26 cellular contexts compared by ENCODE assay signal in genomic region chr14:69605761-69606160, GRCh38. TPM values are rescaled to one million over a fixed set of nuclear protein-coding genes. Genes with fewer than 3 reads are reported as not detected.
DNase-seq lines count a peak whose midpoint lies in the region; ATAC-seq, FAIRE-seq and TF ChIP-seq lines count a peak whose summit lies in the region.
"Had no signal": no experiment of that assay in that cellular context is flagged by ENCODE, and none has a peak within 500 bp of the region (broad histone marks: within the 10 kb centered on the region; RNA-seq: fewer than 3 reads in every experiment).

No MANE protein-coding gene starts in this region.

- intact Hi-C loops in GM12878 (cut with micrococcal nuclease; ENCODE audit: unreplicated experiment), result no loop called here
- intact Hi-C loops in right lobe of liver (cut with DNase I), result no loop called here
- intact Hi-C loops in upper lobe of right lung (cut with DNase I), result no loop called here

- H3K4me2 ChIP-seq in GM12878 (ENCODE audit: control insufficient read depth, insufficient read depth), result no peak overlapping the region

- no TSS peak for BruUV-seq in GM12878 (replicated peaks; lab: Mats Ljungman, UMichigan)

- H3K4me1 Mint-ChIP-seq in activated naive CD4-positive, alpha-beta T cell treated with anti-CD3 and anti-CD28 coated beads, Interleukin-2, amount 10 ng/mL, durations not matched to agents 7 days and 5 days, result peaks cover 23% of the 10 kb centered on the region

- RAD21 ChIA-PET in GM12878 (lab: Charles Lee; ENCODE audit: unreplicated experiment), result interaction anchor here (0.7 to 3.7 kb wide), 16 partner anchors 11 to 125 kb away, joined by 3 to 38 read pairs (median 8); no protein-coding TSS in a partner anchor

- no peaks in the 10 kb centered on the region for H3K36me3 Mint-ChIP-seq in activated naive CD4-positive, alpha-beta T cell treated with anti-CD3 and anti-CD28 coated beads, Interleukin-2, amount 10 ng/mL, durations not matched to agents 7 days and 5 days
- H3K36me3 Mint-ChIP-seq: stimulated activated memory B cell treated with anti-CD40 and anti-IgM and Interleukin-4, amounts not matched to agents 10 μg/mL and 1 μg/mL and 100 μg/mL, for 72 hours had no signal

- H4K20me1 ChIP-seq in GM12878 (ENCODE audit: control insufficient read depth, insufficient read depth), result no peaks in the 10 kb centered on the region

- no peak for DNase-seq in activated naive CD4-positive, alpha-beta T cell treated with anti-CD3 and anti-CD28 coated beads, Interleukin-2, amount 10 ng/mL, durations not matched to agents 7 days and 5 days
- DNase-seq in activated naive CD4-positive, alpha-beta T cell (lab: John Stamatoyannopoulos, UW), result no peak
- no peak for DNase-seq in GM12878 (ENCODE audit: low read depth, low spot score)
- DNase-seq in right lobe of liver, result no peak
- DNase-seq in upper lobe of right lung, result no peak
- DNase-seq in LoVo (ENCODE audit: low spot score), result no peak
- no peak for DNase-seq in activated CD8-positive, alpha-beta memory T cell treated with anti-CD3 and anti-CD28 coated beads for 24 hours
- DNase-seq: activated CD4-positive, alpha-beta T cell treated with anti-CD3 and anti-CD28 coated beads for 4 hours; caudate nucleus; DMS153; KG1; kidney glomerular epithelial cell; midbrain; NCI-H1048; NCI-H2081; NCI-H524 had no signal

- H3K27me3 ChIP-seq in GM12878 (replicated peaks in 1 of 2; ENCODE audit: control insufficient read depth in 2 of 2, insufficient read depth in 2 of 2, low read length in 1 of 2) (no peaks in the 10 kb centered on the region), right lobe of liver (no peaks in the 10 kb centered on the region), upper lobe of right lung (no peaks in the 10 kb centered on the region)
- H3K27me3 ChIP-seq: gastroesophageal sphincter, right atrium auricular region, tibial nerve had no signal

- in situ Hi-C loops in GM12878 (cut with MboI), result loop anchor here (5.0 kb wide), 1 partner anchor 122 kb away; no protein-coding TSS in a partner anchor

- TF ChIP-seq CTCF in GM12878 (IDR thresholded peaks at IDR 0.05 in 2 of 3, conservative IDR thresholded peaks at IDR 0.05 in 1 of 3; ENCODE audit: control insufficient read depth in 2 of 3, extremely low read depth in 1 of 3, insufficient read depth in 1 of 3, low read depth in 3 of 3, low read length in 3 of 3) (no peak), right lobe of liver (IDR thresholded peaks at IDR 0.05) (no peak), upper lobe of right lung (IDR thresholded peaks at IDR 0.05) (no peak)

- H3K27ac Mint-ChIP-seq in activated naive CD4-positive, alpha-beta T cell treated with anti-CD3 and anti-CD28 coated beads, Interleukin-2, amount 10 ng/mL, durations not matched to agents 7 days and 5 days, result peak overlapping the region; percentile 26
- H3K27ac Mint-ChIP-seq: activated T-helper 2 cell treated with anti-CD3 and anti-CD28 coated beads, Interferon-gamma antibody, Interleukin-2, Interleukin-4, amounts not matched to agents 10 μg/mL and 5 μg/mL and 100 μg/mL, durations not matched to agents 14 hours and 24 hours and 36 hours; stimulated activated memory B cell treated with anti-CD40 and anti-IgM and Interleukin-4, amounts not matched to agents 10 μg/mL and 1 μg/mL and 100 μg/mL, for 72 hours had no signal

- no peaks in the 10 kb centered on the region for H3K27me3 Mint-ChIP-seq in activated naive CD4-positive, alpha-beta T cell treated with anti-CD3 and anti-CD28 coated beads, Interleukin-2, amount 10 ng/mL, durations not matched to agents 7 days and 5 days
- H3K27me3 Mint-ChIP-seq: stimulated activated memory B cell treated with anti-CD40 and anti-IgM and Interleukin-4, amounts not matched to agents 10 μg/mL and 1 μg/mL and 100 μg/mL, for 72 hours had no signal

- H3K9me3 ChIP-seq in GM12878 (replicated peaks; ENCODE audit: control insufficient read depth, insufficient read depth, low read length), result no peaks in the 10 kb centered on the region
- H3K9me3 ChIP-seq in right lobe of liver, result no peaks in the 10 kb centered on the region
- no peaks in the 10 kb centered on the region for H3K9me3 ChIP-seq in upper lobe of right lung
- H3K9me3 ChIP-seq: gastroesophageal sphincter, right atrium auricular region, tibial nerve had no signal

- SMC1A ChIA-PET in GM12878 (lab: Charles Lee; ENCODE audit: uncharacterized antibody, unreplicated experiment), result interaction anchor here (0.7 to 7.4 kb wide), 20 partner anchors 11 to 186 kb away, joined by 3 to 85 read pairs (median 6); partner anchors contain the start of gene SRSF5

- H3K4me3 ChIP-seq in GM12878 (no peak overlapping the region), right lobe of liver (no peak overlapping the region), upper lobe of right lung (no peak overlapping the region)
- H3K4me3 ChIP-seq: gastroesophageal sphincter, right atrium auricular region, tibial nerve had no signal

- H3K27ac ChIP-seq in GM12878 (ENCODE audit: control insufficient read depth, insufficient read depth), result no peak overlapping the region
- H3K27ac ChIP-seq in right lobe of liver, result peak overlapping the region in 2 of 3 donors; percentile 63 to 75
- no peak overlapping the region for H3K27ac ChIP-seq in upper lobe of right lung
- H3K27ac ChIP-seq: gastroesophageal sphincter, right atrium auricular region, tibial nerve had no signal

- TF ChIP-seq POLR2A in GM12878 (IDR thresholded peaks at IDR 0.05; ENCODE audit: low read depth, low read length) (no peak), right lobe of liver (IDR thresholded peaks at IDR 0.05) (no peak)

- H3K79me2 ChIP-seq in GM12878 (ENCODE audit: control insufficient read depth, insufficient read depth, low read length), result peaks cover 3% of the 10 kb centered on the region

- TF ChIP-seq RAD21 in GM12878 (IDR thresholded peaks at IDR 0.05; ENCODE audit: insufficient read depth, low read depth, low read length), result no peak

- H3K36me3 ChIP-seq in GM12878 (ENCODE audit: control insufficient read depth in 2 of 2, insufficient read depth in 2 of 2, low read length in 1 of 2) (no peaks in the 10 kb centered on the region), right lobe of liver (no peaks in the 10 kb centered on the region), upper lobe of right lung (no peaks in the 10 kb centered on the region)
- H3K36me3 ChIP-seq: gastroesophageal sphincter, right atrium auricular region, tibial nerve had no signal

- no peak for TF ChIP-seq EP300 in GM12878 (IDR thresholded peaks at IDR 0.05; ENCODE audit: borderline replicate concordance in 1 of 2, control insufficient read depth in 1 of 2, low read depth in 2 of 2, low read length in 2 of 2)

- H3K4me3 Mint-ChIP-seq in activated naive CD4-positive, alpha-beta T cell treated with anti-CD3 and anti-CD28 coated beads, Interleukin-2, amount 10 ng/mL, durations not matched to agents 7 days and 5 days, result no peak overlapping the region
- H3K4me3 Mint-ChIP-seq: stimulated activated memory B cell treated with anti-CD40 and anti-IgM and Interleukin-4, amounts not matched to agents 10 μg/mL and 1 μg/mL and 100 μg/mL, for 72 hours had no signal

- H3K4me1 ChIP-seq in GM12878 (ENCODE audit: control insufficient read depth, insufficient read depth, low read length) (peaks cover 9% of the 10 kb centered on the region), right lobe of liver (peaks cover 0 to 21% (median 12%) of the 10 kb centered on the region in 4 donors), upper lobe of right lung (peaks cover 11% of the 10 kb centered on the region)

- no peaks in the 10 kb centered on the region for H3K9me3 Mint-ChIP-seq in activated naive CD4-positive, alpha-beta T cell treated with anti-CD3 and anti-CD28 coated beads, Interleukin-2, amount 10 ng/mL, durations not matched to agents 7 days and 5 days
- H3K9me3 Mint-ChIP-seq: activated T-helper 2 cell treated with anti-CD3 and anti-CD28 coated beads, Interferon-gamma antibody, Interleukin-2, Interleukin-4, amounts not matched to agents 10 μg/mL and 5 μg/mL and 100 μg/mL, durations not matched to agents 14 hours and 24 hours and 36 hours; stimulated activated memory B cell treated with anti-CD40 and anti-IgM and Interleukin-4, amounts not matched to agents 10 μg/mL and 1 μg/mL and 100 μg/mL, for 72 hours had no signal

- ATAC-seq in GM12878 (peak; percentile 41), right lobe of liver (peak; percentile 2 to 13 (median 11)), upper lobe of right lung (peak; percentile 80), GM21447 (IDR thresholded peaks at IDR 0.05; ENCODE audit: unreplicated experiment) (no peak)
- ATAC-seq: esophagus mucosa; gastroesophageal sphincter; stimulated activated memory B cell treated with anti-CD40 and anti-IgM and Interleukin-4, amounts not matched to agents 10 μg/mL and 1 μg/mL and 100 μg/mL, for 72 hours had no signal

- no peak overlapping the region for H3K9ac ChIP-seq in GM12878 (ENCODE audit: control insufficient read depth, insufficient read depth, low read length)

- no peak overlapping the region for H2AFZ ChIP-seq in GM12878 (ENCODE audit: control insufficient read depth, low read depth, low read length)

- CTCF ChIA-PET in activated naive CD4-positive, alpha-beta T cell treated with anti-CD3 and anti-CD28 coated beads, Interleukin-2, amount 10 ng/mL, durations not matched to agents 7 days and 5 days (lab: Charles Lee), result interaction anchor here (0.8 to 8.8 kb wide), 13 partner anchors 11 to 212 kb away, joined by 3 to 94 read pairs (median 4); no protein-coding TSS in a partner anchor
- CTCF ChIA-PET in GM12878 (lab: Yijun Ruan, JAX), result interaction anchor here (1.1 to 5.4 kb wide), 17 partner anchors 8 to 212 kb away, joined by 3 to 90 read pairs (median 6); no protein-coding TSS in a partner anchor

- FAIRE-seq in GM12878 (lab: Jason Lieb, UNC), result no peak
- FAIRE-seq: A204.1, GM12892 had no signal

- POLR2A ChIA-PET in GM12878 (lab: Charles Lee), result interaction anchor here (0.7 to 1.3 kb wide), 4 partner anchors 19 to 114 kb away, joined by 3 to 5 read pairs (median 3); no protein-coding TSS in a partner anchor

RNA-seq across cellular contexts. Expression of gene SUSD6, which starts 5.6 kb away (rescaled TPM):
- total RNA-seq in GM12878 (2013; cell fraction: nucleolus; rRNA removed), result 59.8 and 61.3 TPM in 2 replicates
- total RNA-seq in GM12878 (2014; rRNA removed) (6.9 and 8.3 TPM in 2 replicates), GM12878 (2014; rRNA removed; fragmentation: Illumina TruSeq; extraction: Trizol) (11.0 and 11.1 TPM in 2 replicates), GM12878 (2021) (39.8 and 40.1 TPM in 2 replicates), right lobe of liver (10 to 100 TPM in 5 of 6 experiments, 1 to 10 TPM in 1; 9.6 to 17.4 (median 12.5) TPM), upper lobe of right lung (87.5 TPM)
- polyA plus RNA-seq in GM12878 (2011; ENCODE audit: low read depth), result 18.4 TPM
- polyA plus RNA-seq in GM12878 (2011; rRNA removed) (11.3 and 16.7 TPM in 2 replicates), GM12878 (2014; fragmentation: Illumina TruSeq; extraction: Trizol) (19.4 and 23.7 TPM in 2 replicates), GM12878 (2014; fragmentation: Nextera tagmentation; extraction: Ambion mirVana) (1 to 10 TPM; 6.6 to 9.4 TPM), GM12878 (2014; rRNA removed) (25.8 and 31.1 TPM in 2 replicates), GM12878 (2016; fragmentation: Nextera tagmentation; extraction: Ambion mirVana) (10 to 100 TPM; 27.1 to 33.7 TPM)
- polyA plus RNA-seq in GM12878 (2011; cell fraction: cytosol; rRNA removed), result 13.8 and 14.1 TPM in 2 replicates
- 38.9 and 46.9 TPM in 2 replicates for polyA plus RNA-seq in GM12878 (2011; cell fraction: nucleus; rRNA removed)
- 23.6 and 27.7 TPM in 2 replicates for polyA plus RNA-seq in GM12878 (2012)
- 17.6 and 19.5 TPM in 2 replicates for polyA minus RNA-seq in GM12878 (2011; rRNA and poly(A)+ RNA removed)
- 5.1 and 5.6 TPM in 2 replicates for polyA minus RNA-seq in GM12878 (2011; cell fraction: cytosol; rRNA and poly(A)+ RNA removed)
- polyA minus RNA-seq in GM12878 (2011; cell fraction: nucleus; rRNA and poly(A)+ RNA removed), result 14.9 and 32.6 TPM in 2 replicates

RNA-seq across cellular contexts. Expression of gene CCDC177, which starts 31.1 kb away (rescaled TPM):
- total RNA-seq in GM12878 (2013; cell fraction: nucleolus; rRNA removed), result not detected in 2 replicates
- not detected in 2 replicates for total RNA-seq in GM12878 (2014; rRNA removed)
- not detected in 2 replicates for total RNA-seq in GM12878 (2014; rRNA removed; fragmentation: Illumina TruSeq; extraction: Trizol)
- total RNA-seq in GM12878 (2021), result not detected in 2 replicates
- polyA plus RNA-seq in GM12878 (2011; ENCODE audit: low read depth), result not detected
- polyA plus RNA-seq in GM12878 (2011; rRNA removed), result not detected in 2 replicates
- not detected in 2 replicates for polyA plus RNA-seq in GM12878 (2011; cell fraction: cytosol; rRNA removed)
- polyA plus RNA-seq in GM12878 (2011; cell fraction: nucleus; rRNA removed), result not detected in 2 replicates
- polyA plus RNA-seq in GM12878 (2012), result not detected in 2 replicates
- polyA plus RNA-seq in GM12878 (2014; fragmentation: Illumina TruSeq; extraction: Trizol), result not detected in 2 replicates
- polyA plus RNA-seq in GM12878 (2014; fragmentation: Nextera tagmentation; extraction: Ambion mirVana), result not detected
- polyA plus RNA-seq in GM12878 (2014; rRNA removed), result not detected in 2 replicates
- polyA plus RNA-seq in GM12878 (2016; fragmentation: Nextera tagmentation; extraction: Ambion mirVana), result not detected
- not detected in 2 replicates for polyA minus RNA-seq in GM12878 (2011; rRNA and poly(A)+ RNA removed)
- not detected in 2 replicates for polyA minus RNA-seq in GM12878 (2011; cell fraction: cytosol; rRNA and poly(A)+ RNA removed)
- polyA minus RNA-seq in GM12878 (2011; cell fraction: nucleus; rRNA and poly(A)+ RNA removed), result not detected in 2 replicates
- under 1 TPM in 3 of 6 experiments, not detected in 3; 0.06 to 0.11 (median 0.07) TPM for total RNA-seq in right lobe of liver
- not detected for total RNA-seq in upper lobe of right lung
- total RNA-seq: activated T-helper 2 cell treated with anti-CD3 and anti-CD28 coated beads, Interferon-gamma antibody, Interleukin-2, Interleukin-4, amounts not matched to agents 10 μg/mL and 5 μg/mL and 100 μg/mL, durations not matched to agents 14 hours and 24 hours and 36 hours; esophagus mucosa; gastroesophageal sphincter; right atrium auricular region; tibial nerve had no signal
- polyA plus RNA-seq: BJ had no signal

Comparison
In these comparisons a context has a peak if more than half of its experiments do, and no peak if none do; other contexts are left out.
1. H3K27ac ChIP-seq: peak in right lobe of liver (2 of 3); none in GM12878 (single experiment) and upper lobe of right lung (single experiment).